ENCODE assay signal across 1 cellular context in genomic region chr5:169347786-169348185, GRCh38.
A peak's percentile ranks its signal among the peaks of the same experiment; 100 is the strongest.
TF ChIP-seq lines count a peak whose summit lies in the region.

No MANE protein-coding gene starts in this region.

TF ChIP-seq in SK-N-SH, 30 proteins besides CTCF, POLR2A, EP300 and RAD21 (continued from another document):
- no peak for TF ChIP-seq ZBTB33 (IDR thresholded peaks at IDR 0.05; ENCODE audit: borderline replicate concordance, low read depth)
- TF ChIP-seq FOXJ3 (CRISPR knock-in tag; IDR thresholded peaks at IDR 0.05), result no peak
- no peak for TF ChIP-seq CHD2 (IDR thresholded peaks at IDR 0.05; ENCODE audit: low read length, partially characterized antibody)
- TF ChIP-seq REST (IDR thresholded peaks at IDR 0.05; ENCODE audit: low read depth, low read length), result no peak
- TF ChIP-seq USF1 (IDR thresholded peaks at IDR 0.05; ENCODE audit: borderline replicate concordance, low read depth), result no peak
- TF ChIP-seq GATA2 (CRISPR knock-in tag; IDR thresholded peaks at IDR 0.05), result no peak
- no peak for TF ChIP-seq MXI1 (IDR thresholded peaks at IDR 0.05; ENCODE audit: low read depth, low read length)
- TF ChIP-seq SIN3A (IDR thresholded peaks at IDR 0.05; ENCODE audit: borderline replicate concordance, low read depth, low read length), result no peak
- no peak for TF ChIP-seq NRF1 (IDR thresholded peaks at IDR 0.05; ENCODE audit: low read depth, low read length)
- peak; percentile 66; the same call in 1 of the 2 replicates for TF ChIP-seq NFIC (IDR thresholded peaks at IDR 0.05; ENCODE audit: borderline replicate concordance)
- peak; percentile 55 for TF ChIP-seq JUND (IDR thresholded peaks at IDR 0.05)
- TF ChIP-seq SMC3 (IDR thresholded peaks at IDR 0.05; ENCODE audit: low read depth, low read length), result no peak
- peak; percentile 92 for TF ChIP-seq TCF12 (IDR thresholded peaks at IDR 0.05)
- TF ChIP-seq EZH2phosphoT487 (IDR thresholded peaks at IDR 0.05; ENCODE audit: borderline replicate concordance, low read depth), result no peak
- no peak for TF ChIP-seq MEF2A (IDR thresholded peaks at IDR 0.05; ENCODE audit: borderline replicate concordance, low read depth)
- no peak for TF ChIP-seq YY1 (IDR thresholded peaks at IDR 0.05; ENCODE audit: low read depth)
